9 cellular contexts compared by ENCODE assay signal in genomic region chr5:107294151-107294550, GRCh38.
DNase-seq lines count a peak whose midpoint lies in the region; ATAC-seq and TF ChIP-seq lines count a peak whose summit lies in the region.
"Had no signal": no experiment of that assay in that cellular context is flagged by ENCODE, and none has a peak within 500 bp of the region (broad histone marks: within the 10 kb centered on the region; RNA-seq: fewer than 3 reads in every experiment).

No MANE protein-coding gene starts in this region.

- no peaks in the 10 kb centered on the region for H3K36me3 ChIP-seq in GM06990 (ENCODE audit: control insufficient read depth, insufficient read depth, low read length)

- ATAC-seq in GM19455 (IDR thresholded peaks at IDR 0.05; ENCODE audit: unreplicated experiment) (peak; percentile 55), HG02981 (IDR thresholded peaks at IDR 0.05; ENCODE audit: unreplicated experiment) (peak; percentile 62), omental fat pad (ENCODE audit: low FRiP score) (no peak), Right ventricle myocardium superior (ENCODE audit: poor library complexity) (no peak)
- ATAC-seq: stimulated activated naive CD8-positive, alpha-beta T cell treated with anti-CD3 and anti-CD28 coated beads, Interleukin-15, Interleukin-2, amounts not matched to agents 100 U/mL and 50 U/mL, for 24 hours had no signal

- no peak overlapping the region for H3K4me3 ChIP-seq in GM06990 (replicated peaks; ENCODE audit: low read depth, low read length)

- no peak for TF ChIP-seq CTCF in GM06990 (IDR thresholded peaks at IDR 0.05; ENCODE audit: insufficient read depth, low read length, poor library complexity, severe bottlenecking)
- TF ChIP-seq CTCF in omental fat pad (IDR thresholded peaks at IDR 0.05): no peak

- no peaks in the 10 kb centered on the region for H3K27me3 ChIP-seq in GM06990 (replicated peaks; ENCODE audit: control insufficient read depth, insufficient read depth, low read length)

- DNase-seq in GM06990 (ENCODE audit: extremely low read depth, insufficient read length) (peak; percentile 24), NOMO-1 (lab: John Stamatoyannopoulos, UW; ENCODE audit: unreplicated experiment in 2 of 2) (peak; percentile 40 to 79), omental fat pad (ENCODE audit: low spot score) (no peak), HuH-7 (ENCODE audit: low spot score) (no peak), Right ventricle myocardium superior (no peak)
- DNase-seq in activated T-cell treated with anti-CD3 and anti-CD28 coated beads, Interleukin-2, amount 50 U/mL, for 48 hours: no peak
- DNase-seq: stimulated activated naive CD8-positive, alpha-beta T cell treated with anti-CD3 and anti-CD28 coated beads, Interleukin-15, Interleukin-2, amounts not matched to agents 100 U/mL and 50 U/mL, for 24 hours had no signal

- intact Hi-C loops in Right ventricle myocardium superior (cut with DNase I): no loop called here

Comparison
In these comparisons a context has a peak if more than half of its experiments do, and no peak if none do; other contexts are left out.
1. DNase-seq: peak in GM06990 (single experiment) and NOMO-1 (2 of 2); none in omental fat pad (single experiment), HuH-7 (single experiment), activated T-cell treated with anti-CD3 and anti-CD28 coated beads, Interleukin-2, amount 50 U/mL, for 48 hours (0 of 2) and Right ventricle myocardium superior (single experiment).
2. ATAC-seq: peak in GM19455 (single experiment) and HG02981 (single experiment); none in omental fat pad (single experiment) and Right ventricle myocardium superior (single experiment).